Comparison of ENCODE assay signal across 24 cellular contexts in genomic region chr13:103030776-103031175, GRCh38. TPM values are rescaled to one million over a fixed set of nuclear protein-coding genes. Genes with fewer than 3 reads are reported as not detected.
DNase-seq lines count a peak whose midpoint lies in the region; ATAC-seq, FAIRE-seq and TF ChIP-seq lines count a peak whose summit lies in the region.
"Had no signal": no experiment of that assay in that cellular context is flagged by ENCODE, and none has a peak within 500 bp of the region (broad histone marks: within the 10 kb centered on the region; RNA-seq: fewer than 3 reads in every experiment).

No MANE protein-coding gene starts in this region.

- peaks cover 49% of the 10 kb centered on the region for H3F3A ChIP-seq in DOHH2 (ENCODE audit: control insufficient read depth, insufficient read depth)

- H2AFZ ChIP-seq in OCI-LY3 (ENCODE audit: low read depth, low read length) (no peak overlapping the region), hepatocyte (no peak overlapping the region)
- H2AFZ ChIP-seq: GM23248 had no signal

- DNase-seq in GM19239 (ENCODE audit: insufficient read length, low spot score) (no peak), hepatocyte (ENCODE audit: low spot score) (no peak), superior temporal gyrus (ENCODE audit: extremely low spot score) (no peak), RKO (ENCODE audit: low spot score) (no peak)
- DNase-seq: C1 segment of cervical spinal cord; CD8-positive, alpha-beta memory T cell; GM23248; IMR-90; NCI-H1048; NCI-H1436; NCI-H1930; NCI-H345; NCI-H524 treated with DMSO at 0.1 percent for 48 hours; SHP77 had no signal

- H3K79me2 ChIP-seq in DOHH2 (ENCODE audit: control insufficient read depth, low read length) (no peaks in the 10 kb centered on the region), OCI-LY3 (ENCODE audit: low read length) (no peaks in the 10 kb centered on the region), hepatocyte (no peaks in the 10 kb centered on the region)

- peak overlapping the region; percentile 63 for H3K4me2 ChIP-seq in DOHH2 (ENCODE audit: low read length)
- peak overlapping the region; percentile 27 for H3K4me2 ChIP-seq in OCI-LY3 (ENCODE audit: low read length)
- H3K4me2 ChIP-seq in hepatocyte, result no peak overlapping the region

- H3K27ac ChIP-seq in DOHH2 (ENCODE audit: low read depth, low read length) (peak overlapping the region; percentile 99), OCI-LY3 (ENCODE audit: low read length) (peak overlapping the region; percentile 79), hepatocyte (peak overlapping the region; percentile 48)
- H3K27ac ChIP-seq: GM23248, SK-N-MC had no signal

- WGBS in hepatocyte (ENCODE audit: low lambda C conversion rate, missing lambda C conversion rate), result 83% methylated on average over 2 of the region's 2 CpGs

- no peak for TF ChIP-seq CTCF in DOHH2 (IDR thresholded peaks at IDR 0.05; ENCODE audit: low read depth, low read length, poor library complexity, severe bottlenecking)
- TF ChIP-seq CTCF in OCI-LY3 (IDR thresholded peaks at IDR 0.05; ENCODE audit: low read depth, low read length), result no peak
- no peak for TF ChIP-seq CTCF in hepatocyte (IDR thresholded peaks at IDR 0.05; ENCODE audit: poor library complexity)

- H3K9me3 ChIP-seq in DOHH2 (ENCODE audit: control insufficient read depth, insufficient read depth, low read length) (peaks cover 49% of the 10 kb centered on the region), OCI-LY3 (ENCODE audit: insufficient read depth, low read length) (peaks cover 3% of the 10 kb centered on the region; the same call in 1 of the 2 replicates), hepatocyte (ENCODE audit: low read depth) (no peaks in the 10 kb centered on the region)
- H3K9me3 ChIP-seq: HAP-1 had no signal

- no peaks in the 10 kb centered on the region for H4K20me1 ChIP-seq in DOHH2 (ENCODE audit: control insufficient read depth, insufficient read depth, low read depth, low read length)
- H4K20me1 ChIP-seq in OCI-LY3 (ENCODE audit: insufficient read depth, low read length), result no peaks in the 10 kb centered on the region
- no peaks in the 10 kb centered on the region for H4K20me1 ChIP-seq in hepatocyte (ENCODE audit: insufficient read depth, poor library complexity, severe bottlenecking)

- H3K27me3 ChIP-seq in DOHH2 (ENCODE audit: control insufficient read depth, low read length) (no peaks in the 10 kb centered on the region), OCI-LY3 (ENCODE audit: low read depth, low read length) (no peaks in the 10 kb centered on the region), hepatocyte (no peaks in the 10 kb centered on the region)

- no peaks in the 10 kb centered on the region for H3K9me2 ChIP-seq in DOHH2 (replicated peaks; ENCODE audit: control insufficient read depth, low read length)
- no peaks in the 10 kb centered on the region for H3K9me2 ChIP-seq in hepatocyte (replicated peaks; ENCODE audit: insufficient read depth)

- ATAC-seq in HG03039 (IDR thresholded peaks at IDR 0.05; ENCODE audit: unreplicated experiment) (no peak), GM21825 (IDR thresholded peaks at IDR 0.05; ENCODE audit: unreplicated experiment) (no peak)

- H3K36me3 ChIP-seq in DOHH2 (ENCODE audit: control insufficient read depth, low read length) (peaks cover 65% of the 10 kb centered on the region), OCI-LY3 (replicated peaks; ENCODE audit: low read depth, low read length) (no peaks in the 10 kb centered on the region), hepatocyte (replicated peaks; ENCODE audit: insufficient read depth, low read depth) (no peaks in the 10 kb centered on the region)
- H3K36me3 ChIP-seq: HAP-1 had no signal

- H3K4me3 ChIP-seq in DOHH2 (ENCODE audit: low read length) (peak overlapping the region; percentile 48), OCI-LY3 (ENCODE audit: low read length) (no peak overlapping the region), hepatocyte (no peak overlapping the region)
- H3K4me3 ChIP-seq: GM23248, HAP-1, SK-N-MC had no signal

- no peak overlapping the region for H3K9ac ChIP-seq in OCI-LY3 (ENCODE audit: low read length)
- H3K9ac ChIP-seq: GM23248 had no signal

- H3K4me1 ChIP-seq in DOHH2 (ENCODE audit: control insufficient read depth, low read length) (peaks cover 75% of the 10 kb centered on the region), OCI-LY3 (ENCODE audit: low read length) (peaks cover 37% of the 10 kb centered on the region), hepatocyte (ENCODE audit: insufficient read depth) (peaks cover 5% of the 10 kb centered on the region)
- H3K4me1 ChIP-seq: HAP-1 had no signal

- FAIRE-seq in GM19239 (lab: Jason Lieb, UNC), result peak; percentile 73
- FAIRE-seq: A204.1, HTR-8/SVneo, RCC 7860 had no signal

RNA-seq across cellular contexts. Expression of gene SLC10A2, which starts 35.4 kb away (rescaled TPM):
- total RNA-seq in hepatocyte, result 1.8 and 2.6 TPM in 2 replicates
- polyA plus RNA-seq in hepatocyte, result 0.63 and 0.74 TPM in 2 replicates
- total RNA-seq: CD8-positive, alpha-beta memory T cell; GM23248; IMR-90; MCF 10A had no signal
- polyA plus RNA-seq: CD8-positive, alpha-beta memory T cell; GM23248; IMR-90 had no signal

Comparison
In these comparisons a context has a peak if more than half of its experiments do, and no peak if none do; other contexts are left out.
1. H3K27ac ChIP-seq: peak in every context shown above with its lines; median percentile 99 in DOHH2; 79 in OCI-LY3; 48 in hepatocyte.